8 cellular contexts compared by ENCODE assay signal in the genomic region with DNA sequence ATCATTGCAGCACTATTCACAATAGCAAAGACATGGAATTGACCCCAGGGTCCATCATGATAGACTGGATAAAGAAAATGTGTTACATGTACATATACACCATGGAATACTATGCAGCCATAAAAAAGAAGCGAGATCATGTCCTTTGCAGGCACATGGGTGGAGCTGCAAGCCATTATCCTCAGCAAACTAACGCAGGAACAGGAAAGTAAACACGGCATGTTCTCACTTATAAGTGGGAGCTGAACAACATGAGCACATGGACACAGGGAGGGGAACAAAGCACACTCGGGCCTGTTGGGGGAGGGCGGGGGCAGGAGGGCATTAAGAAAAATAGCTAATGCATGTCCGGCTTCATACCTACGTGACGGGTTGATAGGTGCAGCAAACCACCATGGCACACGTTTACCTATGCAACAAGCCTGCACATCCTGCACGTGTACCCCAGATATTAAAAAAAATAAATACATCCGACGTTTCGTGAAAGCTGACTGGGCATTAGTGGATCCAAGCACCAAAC. TPM values are rescaled to one million over a fixed set of nuclear protein-coding genes. Genes with fewer than 3 reads are reported as not detected.
A peak's percentile ranks its signal among the peaks of the same experiment; 100 is the strongest.
DNase-seq lines count a peak whose midpoint lies in the region; ATAC-seq and TF ChIP-seq lines count a peak whose summit lies in the region.

No MANE protein-coding gene starts in this region.

- BruUV-seq in Panc1 (replicated peaks; lab: Mats Ljungman, UMichigan) = no TSS peak

- H3K9ac ChIP-seq in ES-I3 (ENCODE audit: low read depth, low read length) (peak overlapping the region; percentile 63), parathyroid adenoma (no peak overlapping the region)

- no peaks in the 10 kb centered on the region for H3K4me1 ChIP-seq in ES-I3 (ENCODE audit: insufficient read depth, low read length)
- H3K4me1 ChIP-seq in Panc1 (ENCODE audit: control insufficient read depth, insufficient read depth, low read length) = no peaks in the 10 kb centered on the region
- no peaks in the 10 kb centered on the region for H3K4me1 ChIP-seq in parathyroid adenoma

- H3K4me3 ChIP-seq in Panc1 (ENCODE audit: low read depth in 2 of 2, low read length in 2 of 2) = peak overlapping the region; percentile 48 to 51
- H3K4me3 ChIP-seq in epithelial cell of esophagus (ENCODE audit: low read length) = peak overlapping the region; percentile 40
- H3K4me3 ChIP-seq in parathyroid adenoma (ENCODE audit: low read depth, low read length) = peak overlapping the region; percentile 37

- H2AFZ ChIP-seq in parathyroid adenoma = no peak overlapping the region

- H3K4me2 ChIP-seq in parathyroid adenoma (ENCODE audit: low read length) = peak overlapping the region; percentile 66

- ATAC-seq in Panc1 = no peak

- no peaks in the 10 kb centered on the region for H3K79me2 ChIP-seq in parathyroid adenoma

- peak overlapping the region; percentile 59 for H3K27ac ChIP-seq in Panc1 (ENCODE audit: low read length)
- no peak overlapping the region for H3K27ac ChIP-seq in parathyroid adenoma

- intact Hi-C loops in Panc1 (cut with micrococcal nuclease; ENCODE audit: unreplicated experiment) = no loop called here

- H3K9me3 ChIP-seq in ES-I3 (ENCODE audit: control insufficient read depth, insufficient read depth, low read length) = peaks cover 8% of the 10 kb centered on the region; the same call in 1 of the 2 replicates
- no peaks in the 10 kb centered on the region; the same call in 1 of the 2 replicates for H3K9me3 ChIP-seq in Panc1 (ENCODE audit: control insufficient read depth, insufficient read depth, low read depth, low read length)
- H3K9me3 ChIP-seq in parathyroid adenoma (ENCODE audit: control insufficient read depth, low read length) = no peaks in the 10 kb centered on the region

- H3K36me3 ChIP-seq in ES-I3 (ENCODE audit: insufficient read depth, low read length) (no peaks in the 10 kb centered on the region), Panc1 (ENCODE audit: control insufficient read depth, insufficient read depth, low read length) (peaks cover 3% of the 10 kb centered on the region; the same call in 1 of the 2 replicates), parathyroid adenoma (ENCODE audit: control insufficient read depth, insufficient read depth, low read length) (no peaks in the 10 kb centered on the region)

- no peak for TF ChIP-seq CTCF in Panc1 (IDR thresholded peaks at IDR 0.05)
- TF ChIP-seq CTCF in epithelial cell of esophagus (IDR thresholded peaks at IDR 0.05; ENCODE audit: insufficient read depth, low read depth, low read length, missing control alignments) = peak; percentile 31
- no peak for TF ChIP-seq CTCF in parathyroid adenoma (IDR thresholded peaks at IDR 0.05)

- DNase-seq in Panc1 (ENCODE audit: low read depth, low spot score) (no peak), epithelial cell of esophagus (ENCODE audit: low read depth) (no peak), HUDEP-2 (lab: John Stamatoyannopoulos, UW; ENCODE audit: unreplicated experiment in 76 of 76) (no peak), RKO (ENCODE audit: low spot score) (no peak), SIG-M5 treated with dmso at 0.1 percent for 504 hours (lab: John Stamatoyannopoulos, UW; ENCODE audit: unreplicated experiment) (no peak)
- DNase-seq in stimulated activated CD4-positive, alpha-beta T cell treated with anti-CD3 and anti-CD28 coated beads, Interleukin-1b, Interleukin-23, amount 100 ng/mL, for 48 hours = no peak

- CTCF ChIA-PET in Panc1 (lab: Charles Lee) = no interaction called here

- POLR2A ChIA-PET in Panc1 (lab: Charles Lee) = no interaction called here

- H3K27me3 ChIP-seq in Panc1 (ENCODE audit: control insufficient read depth, insufficient read depth, low read length) (no peaks in the 10 kb centered on the region), parathyroid adenoma (ENCODE audit: control insufficient read depth, insufficient read depth, low read length) (no peaks in the 10 kb centered on the region)

- in situ Hi-C loops in Panc1 (cut with HindIII; ENCODE audit: low pct_unique_long_range_greater_than_20kb, low sequenced_read_pairs) = no loop called here

RNA-seq across cellular contexts. Expression of gene ZNF778, which starts 28.9 kb away (rescaled TPM):
- 15.0 TPM for total RNA-seq in Panc1 (2021; ENCODE audit: unreplicated experiment)
- 4.9 TPM for polyA plus RNA-seq in Panc1 (2012; ENCODE audit: insufficient read length)

RNA-seq across cellular contexts. Expression of gene SLC22A31, which starts 46.1 kb away (rescaled TPM):
- total RNA-seq in Panc1 (2021; ENCODE audit: unreplicated experiment) = 4.5 TPM
- 4.5 TPM for polyA plus RNA-seq in Panc1 (2012; ENCODE audit: insufficient read length)
